Comparison of ENCODE assay signal across 9 cellular contexts in genomic region chr20:2640260-2640659, GRCh38. TPM values are rescaled to one million over a fixed set of nuclear protein-coding genes. Genes with fewer than 3 reads are reported as not detected.
"Had no signal": no experiment of that assay in that cellular context is flagged by ENCODE, and none has a peak within 500 bp of the region (broad histone marks: within the 10 kb centered on the region; RNA-seq: fewer than 3 reads in every experiment).

No MANE protein-coding gene starts in this region.

- H3K36me3 ChIP-seq: HAP-1 had no signal

- H3K4me3 ChIP-seq: GM23248, HAP-1 had no signal

- DNase-seq: GM23248, GOT3, H7, HFFc6, KG1 had no signal

- H3K9ac ChIP-seq: GM23248 had no signal

- FAIRE-seq: HTR-8/SVneo had no signal

- H3K27ac ChIP-seq: GM23248 had no signal

- H3K4me1 Mint-ChIP-seq: IgD-negative memory B cell had no signal

- ATAC-seq: HCT116 had no signal

- H3K27ac Mint-ChIP-seq: HFFc6, IgD-negative memory B cell had no signal

- H3K4me1 ChIP-seq: HAP-1 had no signal

- H3K4me3 Mint-ChIP-seq: HFFc6, IgD-negative memory B cell had no signal

- H3K9me3 Mint-ChIP-seq: HFFc6, IgD-negative memory B cell had no signal

- H3K9me3 ChIP-seq: HAP-1 had no signal

- H2AFZ ChIP-seq: GM23248 had no signal

RNA-seq across cellular contexts. Expression of gene EBF4, which starts 52.3 kb away (rescaled TPM):
- total RNA-seq: GM23248 had no signal
